Comparison of ENCODE assay signal across 11 cellular contexts in the genomic region with DNA sequence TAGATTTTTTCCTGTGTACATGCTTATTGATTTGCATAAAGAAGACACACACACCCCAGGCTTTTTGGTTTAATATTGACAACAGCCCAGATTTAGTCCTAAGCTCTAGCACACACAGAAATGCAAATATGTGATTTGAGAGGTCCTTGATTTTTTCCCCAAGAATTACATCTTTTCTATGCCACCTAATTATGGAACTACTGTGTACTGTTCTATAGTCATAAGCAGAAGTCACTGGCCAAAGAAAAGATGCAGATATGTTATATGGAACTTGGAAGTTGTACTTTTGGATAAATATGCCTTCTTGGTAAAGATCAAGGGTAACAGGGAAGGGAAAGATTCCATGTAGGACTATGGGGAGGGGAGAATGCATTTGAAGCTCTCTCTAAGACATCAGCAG.
A peak's percentile ranks its signal among the peaks of the same experiment; 100 is the strongest.
DNase-seq lines count a peak whose midpoint lies in the region; ATAC-seq and TF ChIP-seq lines count a peak whose summit lies in the region.
"Had no signal": no experiment of that assay in that cellular context is flagged by ENCODE, and none has a peak within 500 bp of the region (broad histone marks: within the 10 kb centered on the region; RNA-seq: fewer than 3 reads in every experiment).

No MANE protein-coding gene starts in this region.

- ATAC-seq in GM19395 (IDR thresholded peaks at IDR 0.05; ENCODE audit: unreplicated experiment) (peak; percentile 40), HG02798 (IDR thresholded peaks at IDR 0.05; ENCODE audit: poor library complexity, unreplicated experiment) (peak; percentile 17)
- ATAC-seq in stimulated activated effector memory CD8-positive, alpha-beta T cell treated with anti-CD3 and anti-CD28 coated beads, Interleukin-12 subunit alpha, Interleukin-12 subunit beta, amount 100 ng/mL, for 72 hours: no peak

- H3K27ac ChIP-seq in KMS-11 (peak overlapping the region; percentile 15; the same call in 1 of the 2 replicates), Peyer's patch (peak overlapping the region in 2 of 4 donors; percentile 52 to 57)

- H3K9me3 Mint-ChIP-seq in stimulated activated effector memory CD8-positive, alpha-beta T cell treated with anti-CD3 and anti-CD28 coated beads, Interleukin-12 subunit alpha, Interleukin-12 subunit beta, amount 100 ng/mL, for 72 hours: no peaks in the 10 kb centered on the region

- peak overlapping the region; percentile 74 for H3K27ac Mint-ChIP-seq in stimulated activated effector memory CD8-positive, alpha-beta T cell treated with anti-CD3 and anti-CD28 coated beads, Interleukin-12 subunit alpha, Interleukin-12 subunit beta, amount 100 ng/mL, for 72 hours

- peak overlapping the region; percentile 51 for H3K4me3 Mint-ChIP-seq in stimulated activated effector memory CD8-positive, alpha-beta T cell treated with anti-CD3 and anti-CD28 coated beads, Interleukin-12 subunit alpha, Interleukin-12 subunit beta, amount 100 ng/mL, for 72 hours

- no peak overlapping the region for H3K4me3 ChIP-seq in KMS-11 (IDR thresholded peaks at IDR 0.05; ENCODE audit: insufficient read depth, low read depth, low read length)
- peak overlapping the region in 1 of 4 donors; percentile 7 for H3K4me3 ChIP-seq in Peyer's patch

- peaks cover 39% of the 10 kb centered on the region for H3K79me2 ChIP-seq in KMS-11 (ENCODE audit: insufficient read depth, low read depth)

- no peaks in the 10 kb centered on the region for H3K9me3 ChIP-seq in Peyer's patch

- TF ChIP-seq POLR2A in Peyer's patch (IDR thresholded peaks at IDR 0.05): no peak

- H2AFZ ChIP-seq in KMS-11 (ENCODE audit: low read depth): no peak overlapping the region

- H3K27me3 ChIP-seq in KMS-11 (ENCODE audit: insufficient read depth, low read depth): no peaks in the 10 kb centered on the region
- no peaks in the 10 kb centered on the region for H3K27me3 ChIP-seq in Peyer's patch

- peaks cover 11% of the 10 kb centered on the region for H3K4me1 Mint-ChIP-seq in stimulated activated effector memory CD8-positive, alpha-beta T cell treated with anti-CD3 and anti-CD28 coated beads, Interleukin-12 subunit alpha, Interleukin-12 subunit beta, amount 100 ng/mL, for 72 hours

- TF ChIP-seq CTCF in KMS-11 (conservative IDR thresholded peaks at IDR 0.05; ENCODE audit: low read depth, low read length): no peak
- TF ChIP-seq CTCF in Peyer's patch (IDR thresholded peaks at IDR 0.05): no peak

- peaks cover 75% of the 10 kb centered on the region for H3K4me1 ChIP-seq in KMS-11 (ENCODE audit: low read depth, poor library complexity, severe bottlenecking)
- H3K4me1 ChIP-seq in Peyer's patch: peaks cover 0 to 15% (median 0%) of the 10 kb centered on the region in 4 donors

- H4K20me1 ChIP-seq in KMS-11 (ENCODE audit: insufficient read depth): no peaks in the 10 kb centered on the region

- H3K9ac ChIP-seq in KMS-11: peak overlapping the region; percentile 12; the same call in 1 of the 2 replicates

- peaks cover 7% of the 10 kb centered on the region for H3K36me3 Mint-ChIP-seq in stimulated activated effector memory CD8-positive, alpha-beta T cell treated with anti-CD3 and anti-CD28 coated beads, Interleukin-12 subunit alpha, Interleukin-12 subunit beta, amount 100 ng/mL, for 72 hours

- DNase-seq in stimulated activated effector memory CD8-positive, alpha-beta T cell treated with anti-CD3 and anti-CD28 coated beads, Interleukin-12 subunit alpha, Interleukin-12 subunit beta, amount 100 ng/mL, for 72 hours (ENCODE audit: low spot score in 2 of 2): no peak
- no peak for DNase-seq in NCI-H187 treated with DMSO at 0.1 percent for 48 hours (lab: John Stamatoyannopoulos, UW)
- no peak for DNase-seq in cortex of kidney (lab: John Stamatoyannopoulos, UW)
- no peak for DNase-seq in Peyer's patch
- DNase-seq: activated CD8-positive, alpha-beta memory T cell treated with anti-CD3 and anti-CD28 coated beads for 24 hours; DMS79; NCI-H226; posterior cingulate gyrus had no signal

- H3K4me2 ChIP-seq in KMS-11: peak overlapping the region; percentile 84

- no peaks in the 10 kb centered on the region for H3K36me3 ChIP-seq in KMS-11 (ENCODE audit: insufficient read depth)
- no peaks in the 10 kb centered on the region for H3K36me3 ChIP-seq in Peyer's patch
